In the genomic region with DNA sequence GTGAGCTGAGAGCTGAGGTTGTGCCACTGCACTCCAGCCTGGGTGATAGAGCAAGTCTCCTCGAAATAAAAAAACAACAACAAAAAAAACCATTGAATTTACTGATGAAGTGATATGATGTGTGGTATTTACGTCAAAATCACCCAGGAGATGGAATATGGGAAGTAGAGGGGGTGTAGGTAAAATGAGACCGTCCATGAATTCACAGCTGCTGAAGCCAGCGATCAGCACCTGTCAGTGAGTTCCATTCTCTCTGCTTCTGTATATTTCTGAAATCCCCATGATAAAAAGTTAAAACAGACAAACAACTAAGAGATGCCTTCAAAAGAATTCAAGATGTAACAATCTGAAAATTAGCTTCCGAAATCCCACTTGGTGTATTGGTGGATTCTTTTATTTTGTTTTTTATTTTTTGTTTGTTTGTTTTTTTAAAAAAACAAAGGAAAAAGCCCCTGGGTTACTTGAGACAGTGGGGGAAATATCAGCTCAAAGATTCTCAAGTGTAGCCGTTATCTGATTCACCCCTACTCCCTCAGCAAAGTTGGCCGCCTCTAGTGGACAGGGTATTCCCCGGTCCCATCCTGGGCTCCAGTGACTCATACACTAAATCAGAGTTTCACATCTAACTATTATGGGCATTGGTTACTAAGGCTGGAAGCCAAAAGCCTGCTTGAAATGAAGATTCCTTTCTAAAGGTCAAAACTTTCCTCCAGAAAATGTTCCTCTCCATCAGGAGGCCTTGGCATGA, we compare ENCODE assay signal across 1 cellular context.
A peak's percentile ranks its signal among the peaks of the same experiment; 100 is the strongest.
TF ChIP-seq lines count a peak whose summit lies in the region.

No MANE protein-coding gene starts in this region.

TF ChIP-seq in K562, 482 proteins besides CTCF, POLR2A, EP300 and RAD21 (continued from another document):
- TF ChIP-seq, protein P1, sequence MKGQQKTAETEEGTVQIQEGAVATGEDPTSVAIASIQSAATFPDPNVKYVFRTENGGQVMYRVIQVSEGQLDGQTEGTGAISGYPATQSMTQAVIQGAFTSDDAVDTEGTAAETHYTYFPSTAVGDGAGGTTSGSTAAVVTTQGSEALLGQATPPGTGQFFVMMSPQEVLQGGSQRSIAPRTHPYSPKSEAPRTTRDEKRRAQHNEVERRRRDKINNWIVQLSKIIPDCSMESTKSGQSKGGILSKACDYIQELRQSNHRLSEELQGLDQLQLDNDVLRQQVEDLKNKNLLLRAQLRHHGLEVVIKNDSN (CRISPR knock-in tag; IDR thresholded peaks at IDR 0.05): no peak
- TF ChIP-seq HDAC1 (IDR thresholded peaks at IDR 0.05) (peak in 1 of 2 experiments; percentile 50; a peak in 1 of 4 replicates), KLF13 (tag; IDR thresholded peaks at IDR 0.05; ENCODE audit: borderline replicate concordance, low read depth) (no peak), GATA2 (CRISPR knock-in tag; IDR thresholded peaks at IDR 0.05) (no peak), RCOR1 (IDR thresholded peaks at IDR 0.05; ENCODE audit: borderline replicate concordance in 1 of 2, low read depth in 2 of 2, low read length in 2 of 2) (peak; percentile 56 to 96; a peak in 3 of 4 replicates), ARID1B (IDR thresholded peaks at IDR 0.05) (peak; percentile 64; the same call in 1 of the 2 replicates), ZEB2 (IDR thresholded peaks at IDR 0.05) (no peak), CCNT2 (IDR thresholded peaks at IDR 0.05; ENCODE audit: borderline replicate concordance, extremely low read depth, insufficient read length, low read depth, low read length) (no peak), WHSC1 (IDR thresholded peaks at IDR 0.05; ENCODE audit: low read length) (no peak), KAT2B (IDR thresholded peaks at IDR 0.05; ENCODE audit: low read depth, low read length) (no peak), TAL1 (IDR thresholded peaks at IDR 0.05) (no peak), SRF (CRISPR knock-in tag; IDR thresholded peaks at IDR 0.05) (no peak), ZNF764 (CRISPR knock-in tag; IDR thresholded peaks at IDR 0.05; ENCODE audit: low read depth) (no peak), CTBP1 (IDR thresholded peaks at IDR 0.05; ENCODE audit: borderline replicate concordance) (peak; percentile 59; the same call in 1 of the 2 replicates), ZSCAN29 (IDR thresholded peaks at IDR 0.05) (no peak), ZKSCAN3 (CRISPR knock-in tag; IDR thresholded peaks at IDR 0.05) (no peak), MTA1 (IDR thresholded peaks at IDR 0.05; ENCODE audit: borderline replicate concordance) (peak; percentile 59; the same call in 1 of the 2 replicates), ZNF274 (IDR thresholded peaks at IDR 0.05; ENCODE audit: borderline replicate concordance, low read depth, low read length) (no peak), ELF2 (CRISPR knock-in tag; IDR thresholded peaks at IDR 0.05) (no peak), SMARCE1 (IDR thresholded peaks at IDR 0.05) (peak; percentile 73; the same call in 1 of the 2 replicates), ATF7 (IDR thresholded peaks at IDR 0.05) (peak; percentile 50; the same call in 1 of the 2 replicates), ZNF780A (CRISPR knock-in tag; IDR thresholded peaks at IDR 0.05) (no peak), NFE2L1 (tag; IDR thresholded peaks at IDR 0.05; ENCODE audit: borderline replicate concordance, low read depth) (no peak), SETDB1 (IDR thresholded peaks at IDR 0.05; ENCODE audit: low read length) (no peak), ZFX (CRISPR knock-in tag; IDR thresholded peaks at IDR 0.05) (no peak), PHF21A (IDR thresholded peaks at IDR 0.05; ENCODE audit: borderline replicate concordance, low read depth) (peak; percentile 91; the same call in 1 of the 2 replicates), HSF4 (CRISPR knock-in tag; IDR thresholded peaks at IDR 0.05; ENCODE audit: borderline replicate concordance) (no peak), SIN3A (IDR thresholded peaks at IDR 0.05; ENCODE audit: borderline replicate concordance in 2 of 2, control insufficient read depth in 1 of 2, low read depth in 2 of 2, low read length in 2 of 2) (no peak)
- TF ChIP-seq, protein P2, sequence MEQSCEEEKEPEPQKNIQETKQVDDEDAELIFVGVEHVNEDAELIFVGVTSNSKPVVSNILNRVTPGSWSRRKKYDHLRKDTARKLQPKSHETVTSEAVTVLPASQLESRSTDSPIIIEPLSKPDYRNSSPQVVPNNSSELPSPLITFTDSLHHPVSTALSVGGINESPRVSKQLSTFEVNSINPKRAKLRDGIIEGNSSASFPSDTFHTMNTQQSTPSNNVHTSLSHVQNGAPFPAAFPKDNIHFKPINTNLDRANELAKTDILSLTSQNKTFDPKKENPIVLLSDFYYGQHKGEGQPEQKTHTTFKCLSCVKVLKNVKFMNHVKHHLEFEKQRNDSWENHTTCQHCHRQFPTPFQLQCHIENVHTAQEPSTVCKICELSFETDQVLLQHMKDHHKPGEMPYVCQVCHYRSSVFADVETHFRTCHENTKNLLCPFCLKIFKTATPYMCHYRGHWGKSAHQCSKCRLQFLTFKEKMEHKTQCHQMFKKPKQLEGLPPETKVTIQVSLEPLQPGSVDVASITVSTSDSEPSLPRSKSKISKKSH (CRISPR knock-in tag; IDR thresholded peaks at IDR 0.05): no peak
- TF ChIP-seq, protein P3, sequence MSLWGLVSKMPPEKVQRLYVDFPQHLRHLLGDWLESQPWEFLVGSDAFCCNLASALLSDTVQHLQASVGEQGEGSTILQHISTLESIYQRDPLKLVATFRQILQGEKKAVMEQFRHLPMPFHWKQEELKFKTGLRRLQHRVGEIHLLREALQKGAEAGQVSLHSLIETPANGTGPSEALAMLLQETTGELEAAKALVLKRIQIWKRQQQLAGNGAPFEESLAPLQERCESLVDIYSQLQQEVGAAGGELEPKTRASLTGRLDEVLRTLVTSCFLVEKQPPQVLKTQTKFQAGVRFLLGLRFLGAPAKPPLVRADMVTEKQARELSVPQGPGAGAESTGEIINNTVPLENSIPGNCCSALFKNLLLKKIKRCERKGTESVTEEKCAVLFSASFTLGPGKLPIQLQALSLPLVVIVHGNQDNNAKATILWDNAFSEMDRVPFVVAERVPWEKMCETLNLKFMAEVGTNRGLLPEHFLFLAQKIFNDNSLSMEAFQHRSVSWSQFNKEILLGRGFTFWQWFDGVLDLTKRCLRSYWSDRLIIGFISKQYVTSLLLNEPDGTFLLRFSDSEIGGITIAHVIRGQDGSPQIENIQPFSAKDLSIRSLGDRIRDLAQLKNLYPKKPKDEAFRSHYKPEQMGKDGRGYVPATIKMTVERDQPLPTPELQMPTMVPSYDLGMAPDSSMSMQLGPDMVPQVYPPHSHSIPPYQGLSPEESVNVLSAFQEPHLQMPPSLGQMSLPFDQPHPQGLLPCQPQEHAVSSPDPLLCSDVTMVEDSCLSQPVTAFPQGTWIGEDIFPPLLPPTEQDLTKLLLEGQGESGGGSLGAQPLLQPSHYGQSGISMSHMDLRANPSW (CRISPR knock-in tag; IDR thresholded peaks at IDR 0.05): no peak
